8 cellular contexts compared by ENCODE assay signal in genomic region chr14:20343092-20343854, GRCh38. TPM values are rescaled to one million over a fixed set of nuclear protein-coding genes. Genes with fewer than 3 reads are reported as not detected.
DNase-seq lines count a peak whose midpoint lies in the region; ATAC-seq and TF ChIP-seq lines count a peak whose summit lies in the region.

PARP2 (plus strand) TSS chr14:20343635; CDS start chr14:20343642, 7 bp downstream.

- H3K9me2 ChIP-seq in Karpas-422 (replicated peaks; ENCODE audit: insufficient read depth, low read length), result no peaks in the 10 kb centered on the region

- H3K27me3 ChIP-seq in DND-41 (ENCODE audit: insufficient read depth, low read length, poor library complexity) (peaks cover 2% of the 10 kb centered on the region), Karpas-422 (ENCODE audit: low read length) (no peaks in the 10 kb centered on the region), esophagus squamous epithelium (no peaks in the 10 kb centered on the region)

- H3K36me3 ChIP-seq in DND-41 (ENCODE audit: insufficient read depth, low read length) (peaks cover 31% of the 10 kb centered on the region), Karpas-422 (ENCODE audit: insufficient read depth, low read length) (peaks cover 27% of the 10 kb centered on the region), esophagus squamous epithelium (peaks cover 0 to 34% (median 0%) of the 10 kb centered on the region in 3 donors)

- H3K9ac ChIP-seq in DND-41 (ENCODE audit: low read depth, low read length), result peak within 1 kb of the TSS; percentile 66
- peak within 1 kb of the TSS; percentile 82 for H3K9ac ChIP-seq in Karpas-422 (ENCODE audit: low read length)

- ATAC-seq in DND-41 (ENCODE audit: insufficient read depth, low read depth) (peak; percentile 94), GM21825 (IDR thresholded peaks at IDR 0.05; ENCODE audit: unreplicated experiment) (peak; percentile 94)

- no peaks in the 10 kb centered on the region for H3K9me3 ChIP-seq in DND-41 (ENCODE audit: insufficient read depth, low read length, severe bottlenecking)
- no peaks in the 10 kb centered on the region for H3K9me3 ChIP-seq in Karpas-422 (ENCODE audit: low read length)
- H3K9me3 ChIP-seq in esophagus squamous epithelium, result no peaks in the 10 kb centered on the region

- H3K4me2 ChIP-seq in DND-41 (ENCODE audit: insufficient read depth, low read length) (peak within 1 kb of the TSS; percentile 75), Karpas-422 (ENCODE audit: low read depth, low read length, poor library complexity, severe bottlenecking) (peak within 1 kb of the TSS; percentile 82)

- TF ChIP-seq CTCF in DND-41 (IDR thresholded peaks at IDR 0.05; ENCODE audit: borderline replicate concordance, extremely low read depth, low read length, poor library complexity, severe bottlenecking) (no peak), esophagus squamous epithelium (IDR thresholded peaks at IDR 0.05) (peak in 1 of 6 experiments; percentile 18)

- H4K20me1 ChIP-seq in DND-41 (ENCODE audit: insufficient read depth, low read length) (no peaks in the 10 kb centered on the region), Karpas-422 (ENCODE audit: insufficient read depth, low read depth, low read length) (no peaks in the 10 kb centered on the region)

- DNase-seq in DND-41 (peak; percentile 99), Karpas-422 (peak; percentile 100), RKO (ENCODE audit: low spot score) (peak; percentile 99), activated T-helper 1 cell treated with Interleukin-2 at 50 U/mL for 16 hours (ENCODE audit: low read depth) (peak; percentile 79), esophagus squamous epithelium (lab: John Stamatoyannopoulos, UW) (peak; percentile 84), myocyte (ENCODE audit: low read depth) (peak; percentile 100)
- DNase-seq in stimulated activated CD8-positive, alpha-beta memory T cell treated with anti-CD3 and anti-CD28 coated beads, Interleukin-7, amount 100 ng/mL, for 48 hours (ENCODE audit: extremely low read depth in 1 of 2, low read depth in 1 of 2), result peak; percentile 93 to 95

- H3K79me2 ChIP-seq in DND-41 (ENCODE audit: insufficient read depth, low read length) (peaks cover 22% of the 10 kb centered on the region), Karpas-422 (ENCODE audit: low read length) (peaks cover 34% of the 10 kb centered on the region)

- peak within 1 kb of the TSS; percentile 84 for H3K27ac ChIP-seq in DND-41 (ENCODE audit: low read length)
- peak within 1 kb of the TSS; percentile 78 for H3K27ac ChIP-seq in Karpas-422 (ENCODE audit: low read length)
- H3K27ac ChIP-seq in esophagus squamous epithelium, result peak within 1 kb of the TSS; percentile 93 to 97 (median 96)

- H3K4me1 ChIP-seq in DND-41 (ENCODE audit: insufficient read depth, low read length) (peaks cover 29% of the 10 kb centered on the region), Karpas-422 (ENCODE audit: low read length) (peaks cover 23% of the 10 kb centered on the region), esophagus squamous epithelium (peaks cover 5 to 18% (median 9%) of the 10 kb centered on the region in 3 donors)

- 0 to 1% methylated on average over 13 to 26 of the region's 50 CpGs for WGBS in esophagus squamous epithelium, 2 donors

- intact Hi-C loops in esophagus squamous epithelium (cut with DNase I), result loop anchor here (5.0 to 10.0 kb wide), 2 partner anchors 72 to 269 kb away; partner anchors contain the start of gene TEP1

- peak; percentile 19 to 94 (median 70) for TF ChIP-seq POLR2A in esophagus squamous epithelium (IDR thresholded peaks at IDR 0.05)

- H3K4me3 ChIP-seq in DND-41 (ENCODE audit: low read depth in 1 of 2, low read length in 2 of 2) (peak within 1 kb of the TSS; percentile 59 to 68; a peak in 3 of 4 replicates), Karpas-422 (ENCODE audit: low read length) (peak within 1 kb of the TSS; percentile 84), esophagus squamous epithelium (peak within 1 kb of the TSS; percentile 65 to 89 (median 74))

- H2AFZ ChIP-seq in DND-41 (ENCODE audit: low read depth, low read length) (peak within 1 kb of the TSS; percentile 87), Karpas-422 (ENCODE audit: low read length) (peak within 1 kb of the TSS; percentile 84)

RNA-seq across cellular contexts. Expression of gene PARP2, which starts in this region (rescaled TPM):
- total RNA-seq in Karpas-422 (2014; rRNA removed; shearing (Covaris generic); ENCODE audit: low replicate concordance), result 25.0 and 33.4 TPM in 2 replicates
- total RNA-seq in esophagus squamous epithelium, result 10 to 100 TPM in 3 of 4 donors, 1 to 10 TPM in 1; 5.0 to 20.3 (median 11.7) TPM
- total RNA-seq in myocyte, result 17.2 and 21.1 TPM in 2 replicates
- 16.8 TPM for polyA plus RNA-seq in myocyte (2012)

Comparison
In these comparisons a context has a peak if more than half of its experiments do, and no peak if none do; other contexts are left out.
1. Peak in every context shown above with its lines: DNase-seq, ATAC-seq, H3K4me3 ChIP-seq and H3K27ac ChIP-seq.